16 cellular contexts compared by ENCODE assay signal in genomic region chr3:47296562-47297302, GRCh38. TPM values are rescaled to one million over a fixed set of nuclear protein-coding genes. Genes with fewer than 3 reads are reported as not detected.
A peak's percentile ranks its signal among the peaks of the same experiment; 100 is the strongest.
DNase-seq lines count a peak whose midpoint lies in the region; ATAC-seq and TF ChIP-seq lines count a peak whose summit lies in the region.
"Had no signal": no experiment of that assay in that cellular context is flagged by ENCODE, and none has a peak within 500 bp of the region (broad histone marks: within the 10 kb centered on the region; RNA-seq: fewer than 3 reads in every experiment).

No MANE protein-coding gene starts in this region.

- no peak overlapping the region; the same call in 1 of the 2 replicates for H2AFZ ChIP-seq in MM.1S (ENCODE audit: low read length)

- H3K4me3 Mint-ChIP-seq in activated T-cell treated with anti-CD3 and anti-CD28 coated beads, Interleukin-2, amount 50 U/mL, for 72 hours: no peak overlapping the region
- H3K4me3 Mint-ChIP-seq: stimulated activated naive CD8-positive, alpha-beta T cell treated with anti-CD3 and anti-CD28 coated beads, Interleukin-15, amount 100 ng/mL, for 72 hours had no signal

- H3K27me3 ChIP-seq in MM.1S (replicated peaks; ENCODE audit: insufficient read depth, low read length): no peaks in the 10 kb centered on the region
- H3K27me3 ChIP-seq: brain microvascular endothelial cell had no signal

- 0 out of 2 replicates have a peak overlapping the region, but pooled peaks have one; percentile 7 for H3K4me3 ChIP-seq in MM.1S (ENCODE audit: low read length)
- H3K4me3 ChIP-seq: lung had no signal

- H3K9me3 ChIP-seq in MM.1S (replicated peaks; ENCODE audit: insufficient read depth, low read length): no peaks in the 10 kb centered on the region

- no peaks in the 10 kb centered on the region for H3K27me3 Mint-ChIP-seq in activated T-cell treated with anti-CD3 and anti-CD28 coated beads, Interleukin-2, amount 50 U/mL, for 72 hours (ENCODE audit: low read depth)
- H3K27me3 Mint-ChIP-seq: stimulated activated naive CD8-positive, alpha-beta T cell treated with anti-CD3 and anti-CD28 coated beads, Interleukin-15, amount 100 ng/mL, for 72 hours had no signal

- no peaks in the 10 kb centered on the region for H3K36me3 Mint-ChIP-seq in activated T-cell treated with anti-CD3 and anti-CD28 coated beads, Interleukin-2, amount 50 U/mL, for 72 hours (ENCODE audit: insufficient read depth in 2 of 2)

- peaks cover 18% of the 10 kb centered on the region for H3K4me1 ChIP-seq in MM.1S (ENCODE audit: low read length)

- H3K9ac ChIP-seq in MM.1S (ENCODE audit: low read length): no peak overlapping the region
- H3K9ac ChIP-seq: KMS-11 had no signal

- peaks cover 7% of the 10 kb centered on the region; the same call in 1 of the 2 replicates for H3F3A ChIP-seq in MM.1S (ENCODE audit: insufficient read depth, low read length)

- H3K9me3 Mint-ChIP-seq in activated T-cell treated with anti-CD3 and anti-CD28 coated beads, Interleukin-2, amount 50 U/mL, for 72 hours: no peaks in the 10 kb centered on the region
- H3K9me3 Mint-ChIP-seq: stimulated activated naive CD8-positive, alpha-beta T cell treated with anti-CD3 and anti-CD28 coated beads, Interleukin-15, amount 100 ng/mL, for 72 hours had no signal

- H3K36me3 ChIP-seq in MM.1S (replicated peaks; ENCODE audit: insufficient read depth, low read length): no peaks in the 10 kb centered on the region
- H3K36me3 ChIP-seq: brain microvascular endothelial cell had no signal

- no peak for TF ChIP-seq CTCF in MM.1S (IDR thresholded peaks at IDR 0.05; ENCODE audit: low read length)

- no peaks in the 10 kb centered on the region for H4K20me1 ChIP-seq in MM.1S (ENCODE audit: insufficient read depth, low read length)

- H3K79me2 ChIP-seq in MM.1S (ENCODE audit: low read length): peaks cover 37% of the 10 kb centered on the region

- peak overlapping the region; percentile 20 for H3K27ac Mint-ChIP-seq in activated T-cell treated with anti-CD3 and anti-CD28 coated beads, Interleukin-2, amount 50 U/mL, for 72 hours

- no peak for ATAC-seq in activated T-cell treated with anti-CD3 and anti-CD28 coated beads, Interleukin-2, amount 50 U/mL, for 72 hours (replicated peaks in 1 of 2)
- ATAC-seq: HCT116; stimulated activated naive CD8-positive, alpha-beta T cell treated with anti-CD3 and anti-CD28 coated beads, Interleukin-15, amount 100 ng/mL, for 72 hours had no signal

- DNase-seq in activated T-cell treated with anti-CD3 and anti-CD28 coated beads, Interleukin-2, amount 50 U/mL, for 72 hours: no peak
- DNase-seq in activated T-cell treated with anti-CD3 and anti-CD28 coated beads, Interleukin-2, amount 50 U/mL, for 1 hour: no peak
- DNase-seq in MM.1S: peak; percentile 17
- DNase-seq in globus pallidus (ENCODE audit: low spot score): peak; percentile 37
- peak; percentile 16 for DNase-seq in putamen (ENCODE audit: low spot score)
- DNase-seq in NCI-H1092 (lab: John Stamatoyannopoulos, UW): no peak
- no peak for DNase-seq in DMS114 treated with DMSO at 0.1 percent for 48 hours (lab: John Stamatoyannopoulos, UW; ENCODE audit: unreplicated experiment)
- DNase-seq in stimulated activated CD4-positive, alpha-beta T cell treated with anti-CD3 and anti-CD28 coated beads, Interleukin-2, amount 100 ng/mL, for 24 hours: no peak
- DNase-seq: brain microvascular endothelial cell; NCI-H146; NCI-H526 treated with DMSO at 0.1 percent for 48 hours; stimulated activated naive CD8-positive, alpha-beta T cell treated with anti-CD3 and anti-CD28 coated beads, Interleukin-15, amount 100 ng/mL, for 72 hours had no signal

- H3K27ac ChIP-seq in MM.1S (ENCODE audit: low read length): peak overlapping the region; percentile 16; the same call in 1 of the 2 replicates
- H3K27ac ChIP-seq: brain microvascular endothelial cell, KMS-11, RWPE1 had no signal

- H3K9me2 ChIP-seq in MM.1S (replicated peaks; ENCODE audit: insufficient read depth, low read length): no peaks in the 10 kb centered on the region

- H3K4me2 ChIP-seq in MM.1S (ENCODE audit: low read depth, low read length): peak overlapping the region; percentile 54
- H3K4me2 ChIP-seq: KMS-11 had no signal

- H3K4me1 Mint-ChIP-seq in activated T-cell treated with anti-CD3 and anti-CD28 coated beads, Interleukin-2, amount 50 U/mL, for 72 hours (ENCODE audit: low read depth): peaks cover 22% of the 10 kb centered on the region

RNA-seq across cellular contexts. Expression of gene KLHL18, which starts 14.0 kb away (rescaled TPM):
- total RNA-seq in activated T-cell treated with anti-CD3 and anti-CD28 coated beads, Interleukin-2, amount 50 U/mL, for 72 hours: 10 to 100 TPM; 22.6 to 29.0 TPM

RNA-seq across cellular contexts. Expression of gene KIF9, which starts 14.1 kb away (rescaled TPM):
- total RNA-seq in activated T-cell treated with anti-CD3 and anti-CD28 coated beads, Interleukin-2, amount 50 U/mL, for 72 hours: 1 to 10 TPM; 3.2 to 4.0 TPM

Comparison
In these comparisons a context has a peak if more than half of its experiments do, and no peak if none do; other contexts are left out.
1. DNase-seq: peak in MM.1S (single experiment), globus pallidus (single experiment) and putamen (single experiment); none in activated T-cell treated with anti-CD3 and anti-CD28 coated beads, Interleukin-2, amount 50 U/mL, for 72 hours (0 of 2), activated T-cell treated with anti-CD3 and anti-CD28 coated beads, Interleukin-2, amount 50 U/mL, for 1 hour (single experiment), NCI-H1092 (single experiment), DMS114 treated with DMSO at 0.1 percent for 48 hours (single experiment) and stimulated activated CD4-positive, alpha-beta T cell treated with anti-CD3 and anti-CD28 coated beads, Interleukin-2, amount 100 ng/mL, for 24 hours (0 of 2).